8 cellular contexts compared by ENCODE assay signal in genomic region chr3:197752107-197752506, GRCh38. TPM values are rescaled to one million over a fixed set of nuclear protein-coding genes. Genes with fewer than 3 reads are reported as not detected.
A peak's percentile ranks its signal among the peaks of the same experiment; 100 is the strongest.
DNase-seq lines count a peak whose midpoint lies in the region; ATAC-seq and TF ChIP-seq lines count a peak whose summit lies in the region.

No MANE protein-coding gene starts in this region.

- POLR2A ChIA-PET in activated naive CD8-positive, alpha-beta T cell treated with anti-CD3 and anti-CD28 coated beads, Interleukin-2, amount 10 ng/mL, durations not matched to agents 7 days and 5 days (lab: Charles Lee) = interaction anchor here (2.4 kb wide), 1 partner anchor 39 kb away, joined by 10 read pairs; the partner anchor contains the start of gene LRCH3

- peak overlapping the region in 1 of 2 donors; percentile 93 for H3K27ac ChIP-seq in ovary

- ATAC-seq in activated naive CD8-positive, alpha-beta T cell treated with anti-CD3 and anti-CD28 coated beads, Interleukin-2, amount 10 ng/mL, durations not matched to agents 7 days and 5 days (ENCODE audit: low read depth) = no peak
- peak in 1 of 2 donors; percentile 53 for ATAC-seq in natural killer cell treated with Interleukin-12 subunit alpha and Interleukin-12 subunit beta and Interleukin-15 and Interleukin-18, amount 100 ng/mL, for 72 hours
- no peak for ATAC-seq in GM18502 (IDR thresholded peaks at IDR 0.05; ENCODE audit: poor library complexity, unreplicated experiment)

- peak overlapping the region; percentile 74 for H3K4me3 Mint-ChIP-seq in activated naive CD8-positive, alpha-beta T cell treated with anti-CD3 and anti-CD28 coated beads, Interleukin-2, amount 10 ng/mL, durations not matched to agents 7 days and 5 days
- peak overlapping the region; percentile 80 for H3K4me3 Mint-ChIP-seq in natural killer cell treated with Interleukin-12 subunit alpha and Interleukin-12 subunit beta and Interleukin-15 and Interleukin-18, amount 100 ng/mL, for 72 hours

- no peaks in the 10 kb centered on the region for H3K9me3 Mint-ChIP-seq in activated naive CD8-positive, alpha-beta T cell treated with anti-CD3 and anti-CD28 coated beads, Interleukin-2, amount 10 ng/mL, durations not matched to agents 7 days and 5 days
- H3K9me3 Mint-ChIP-seq in natural killer cell treated with Interleukin-12 subunit alpha and Interleukin-12 subunit beta and Interleukin-15 and Interleukin-18, amount 100 ng/mL, for 72 hours = no peaks in the 10 kb centered on the region

- no peaks in the 10 kb centered on the region for H3K9me3 ChIP-seq in ovary

- no peak for TF ChIP-seq EP300 in ovary (IDR thresholded peaks at IDR 0.05)

- no peaks in the 10 kb centered on the region for H3K27me3 ChIP-seq in ovary

- intact Hi-C loops in ovary (cut with DNase I) = no loop called here

- H3K4me3 ChIP-seq in HFF-Myc (replicated peaks; ENCODE audit: low read depth, low read length) (peak overlapping the region; percentile 74), ovary (no peak overlapping the region)

- 78 to 87% (median 81%) methylated on average over 5 of the region's 5 CpGs for WGBS in ovary, 3 donors

- no peak for TF ChIP-seq POLR2A in ovary (IDR thresholded peaks at IDR 0.05)

- H3K27me3 Mint-ChIP-seq in activated naive CD8-positive, alpha-beta T cell treated with anti-CD3 and anti-CD28 coated beads, Interleukin-2, amount 10 ng/mL, durations not matched to agents 7 days and 5 days = no peaks in the 10 kb centered on the region
- H3K27me3 Mint-ChIP-seq in natural killer cell treated with Interleukin-12 subunit alpha and Interleukin-12 subunit beta and Interleukin-15 and Interleukin-18, amount 100 ng/mL, for 72 hours = no peaks in the 10 kb centered on the region

- peaks cover 4% of the 10 kb centered on the region for H3K4me1 ChIP-seq in ovary (ENCODE audit: insufficient read depth)

- H3K27ac Mint-ChIP-seq in activated naive CD8-positive, alpha-beta T cell treated with anti-CD3 and anti-CD28 coated beads, Interleukin-2, amount 10 ng/mL, durations not matched to agents 7 days and 5 days = peak overlapping the region; percentile 47
- peak overlapping the region; percentile 88 to 94 for H3K27ac Mint-ChIP-seq in natural killer cell treated with Interleukin-12 subunit alpha and Interleukin-12 subunit beta and Interleukin-15 and Interleukin-18, amount 100 ng/mL, for 72 hours

- DNase-seq in CD1c-positive myeloid dendritic cell (ENCODE audit: extremely low spot score) (peak; percentile 12), HFF-Myc (ENCODE audit: extremely low read depth, low read depth) (no peak), SIG-M5 treated with dmso at 0.1 percent for 504 hours (lab: John Stamatoyannopoulos, UW; ENCODE audit: unreplicated experiment) (no peak), ovary (no peak), GF-D8 (lab: John Stamatoyannopoulos, UW) (no peak)
- DNase-seq in activated naive CD8-positive, alpha-beta T cell treated with anti-CD3 and anti-CD28 coated beads, Interleukin-2, amount 10 ng/mL, durations not matched to agents 7 days and 5 days = no peak
- no peak for DNase-seq in natural killer cell treated with Interleukin-12 subunit alpha and Interleukin-12 subunit beta and Interleukin-15 and Interleukin-18, amount 100 ng/mL, for 72 hours (ENCODE audit: low spot score)

- no peaks in the 10 kb centered on the region for H3K36me3 ChIP-seq in ovary

- peaks cover 7% of the 10 kb centered on the region for H3K36me3 Mint-ChIP-seq in activated naive CD8-positive, alpha-beta T cell treated with anti-CD3 and anti-CD28 coated beads, Interleukin-2, amount 10 ng/mL, durations not matched to agents 7 days and 5 days
- H3K36me3 Mint-ChIP-seq in natural killer cell treated with Interleukin-12 subunit alpha and Interleukin-12 subunit beta and Interleukin-15 and Interleukin-18, amount 100 ng/mL, for 72 hours = no peaks in the 10 kb centered on the region

- TF ChIP-seq CTCF in HFF-Myc (IDR thresholded peaks at IDR 0.05; ENCODE audit: low read depth, low read length, missing control alignments) (no peak), ovary (IDR thresholded peaks at IDR 0.05) (no peak)

- peaks cover 24% of the 10 kb centered on the region for H3K4me1 Mint-ChIP-seq in activated naive CD8-positive, alpha-beta T cell treated with anti-CD3 and anti-CD28 coated beads, Interleukin-2, amount 10 ng/mL, durations not matched to agents 7 days and 5 days
- peaks cover 38 to 56% of the 10 kb centered on the region in 2 donors for H3K4me1 Mint-ChIP-seq in natural killer cell treated with Interleukin-12 subunit alpha and Interleukin-12 subunit beta and Interleukin-15 and Interleukin-18, amount 100 ng/mL, for 72 hours (ENCODE audit: low read depth in 2 of 2)

RNA-seq across cellular contexts. Expression of gene FYTTD1, which starts 2.4 kb away (rescaled TPM):
- total RNA-seq in activated naive CD8-positive, alpha-beta T cell treated with anti-CD3 and anti-CD28 coated beads, Interleukin-2, amount 10 ng/mL, durations not matched to agents 7 days and 5 days = 10 to 100 TPM; 38.0 to 48.8 TPM
- 10 to 100 TPM; 36.0 to 66.1 TPM for total RNA-seq in natural killer cell treated with Interleukin-12 subunit alpha and Interleukin-12 subunit beta and Interleukin-15 and Interleukin-18, amount 100 ng/mL, for 72 hours
- 10 to 100 TPM; 23.8 to 70.5 (median 58.0) TPM for total RNA-seq in ovary
- polyA plus RNA-seq in ovary = 10 to 100 TPM; 16.8 to 49.6 TPM

RNA-seq across cellular contexts. Expression of gene RUBCN, which starts 15.4 kb away (rescaled TPM):
- total RNA-seq in activated naive CD8-positive, alpha-beta T cell treated with anti-CD3 and anti-CD28 coated beads, Interleukin-2, amount 10 ng/mL, durations not matched to agents 7 days and 5 days = 10 to 100 TPM; 55.1 to 55.8 TPM
- 10 to 100 TPM; 42.7 to 59.7 TPM for total RNA-seq in natural killer cell treated with Interleukin-12 subunit alpha and Interleukin-12 subunit beta and Interleukin-15 and Interleukin-18, amount 100 ng/mL, for 72 hours
- 10 to 100 TPM; 20.0 to 36.2 (median 27.5) TPM for total RNA-seq in ovary
- 10 to 100 TPM in 1 of 2 donors, 1 to 10 TPM in 1; 9.5 to 11.4 TPM for polyA plus RNA-seq in ovary

RNA-seq across cellular contexts. Expression of gene LRCH3, which starts 38.9 kb away (rescaled TPM):
- 10 to 100 TPM; 67.1 to 83.4 TPM for total RNA-seq in activated naive CD8-positive, alpha-beta T cell treated with anti-CD3 and anti-CD28 coated beads, Interleukin-2, amount 10 ng/mL, durations not matched to agents 7 days and 5 days
- 10 to 100 TPM; 67.3 to 74.7 TPM for total RNA-seq in natural killer cell treated with Interleukin-12 subunit alpha and Interleukin-12 subunit beta and Interleukin-15 and Interleukin-18, amount 100 ng/mL, for 72 hours
- total RNA-seq in ovary = 100 to 1,000 TPM in 2 of 7 donors, 10 to 100 TPM in 5; 44.4 to 192 (median 61.6) TPM
- 10 to 100 TPM; 20.9 to 69.6 TPM for polyA plus RNA-seq in ovary
